In genomic region chr3:113747719-113748046, GRCh38 we compare ENCODE assay signal across 8 cellular contexts. TPM values are rescaled to one million over a fixed set of nuclear protein-coding genes. Genes with fewer than 3 reads are reported as not detected.
A peak's percentile ranks its signal among the peaks of the same experiment; 100 is the strongest.
DNase-seq lines count a peak whose midpoint lies in the region; ATAC-seq lines count a peak whose summit lies in the region.

No MANE protein-coding gene starts in this region.

- ATAC-seq in HG03378 (IDR thresholded peaks at IDR 0.05; ENCODE audit: unreplicated experiment) (peak; percentile 24), right cardiac atrium (no peak), GM19035 (IDR thresholded peaks at IDR 0.05; ENCODE audit: unreplicated experiment) (no peak)

- H3K9me3 ChIP-seq in right cardiac atrium (ENCODE audit: control insufficient read depth, low read length) = no peaks in the 10 kb centered on the region

- peaks cover 4% of the 10 kb centered on the region for H3K4me1 ChIP-seq in right cardiac atrium (ENCODE audit: control insufficient read depth, insufficient read depth, low read length)

- no peak overlapping the region for H3K27ac ChIP-seq in right cardiac atrium (ENCODE audit: low read length)

- 6% methylated on average over 6 of the region's 6 CpGs for WGBS in right cardiac atrium

- DNase-seq in Daoy (ENCODE audit: low read depth) (peak; percentile 10), activated T-cell treated with anti-CD3 and anti-CD28 coated beads for 4 hours (peak; percentile 10), right cardiac atrium (no peak), globus pallidus (ENCODE audit: low spot score) (no peak), NCI-H1105 treated with DMSO at 0.1 percent for 48 hours (lab: John Stamatoyannopoulos, UW) (no peak)
- DNase-seq in stimulated activated CD4-positive, alpha-beta T cell treated with anti-CD3 and anti-CD28 coated beads, Interleukin-12 subunit alpha, Interleukin-12 subunit beta, amount 100 ng/mL, for 48 hours (ENCODE audit: low read depth in 2 of 3, low spot score in 1 of 3) = peak; percentile 43 to 47 (median 43)

- H3K27me3 ChIP-seq in right cardiac atrium (ENCODE audit: control insufficient read depth, insufficient read depth) = no peaks in the 10 kb centered on the region

- intact Hi-C loops in right cardiac atrium (cut with DNase I) = no loop called here

- H3K4me3 ChIP-seq in right cardiac atrium (ENCODE audit: low read length) = peak overlapping the region; percentile 90

RNA-seq across cellular contexts. Expression of gene ATP6V1A, which starts 0.8 kb away (rescaled TPM):
- total RNA-seq in Daoy (2014; rRNA removed; shearing (Covaris generic)) = 45.7 and 47.3 TPM in 2 replicates
- 10 to 100 TPM; 24.0 to 29.0 (median 27.3) TPM for total RNA-seq in right cardiac atrium
- polyA plus RNA-seq in right cardiac atrium = 9.1 TPM

RNA-seq across cellular contexts. Expression of gene NAA50, which starts 1.6 kb away (rescaled TPM):
- 284 and 420 TPM in 2 replicates for total RNA-seq in Daoy (2014; rRNA removed; shearing (Covaris generic))
- 10 to 100 TPM; 61.8 to 91.7 (median 68.0) TPM for total RNA-seq in right cardiac atrium
- 26.5 TPM for polyA plus RNA-seq in right cardiac atrium

RNA-seq across cellular contexts. Expression of gene USF3, which starts 51.2 kb away (rescaled TPM):
- total RNA-seq in Daoy (2014; rRNA removed; shearing (Covaris generic)) = 6.3 and 7.7 TPM in 2 replicates
- 10 to 100 TPM; 13.4 to 15.4 (median 14.4) TPM for total RNA-seq in right cardiac atrium
- polyA plus RNA-seq in right cardiac atrium = 6.3 TPM

Comparison
In these comparisons a context has a peak if more than half of its experiments do, and no peak if none do; other contexts are left out.
1. DNase-seq: peak in Daoy (single experiment), activated T-cell treated with anti-CD3 and anti-CD28 coated beads for 4 hours (single experiment) and stimulated activated CD4-positive, alpha-beta T cell treated with anti-CD3 and anti-CD28 coated beads, Interleukin-12 subunit alpha, Interleukin-12 subunit beta, amount 100 ng/mL, for 48 hours (3 of 3); none in right cardiac atrium (0 of 3), globus pallidus (single experiment) and NCI-H1105 treated with DMSO at 0.1 percent for 48 hours (single experiment).